8 cellular contexts compared by ENCODE assay signal in genomic region chr16:67936124-67936875, GRCh38. TPM values are rescaled to one million over a fixed set of nuclear protein-coding genes. Genes with fewer than 3 reads are reported as not detected.
A peak's percentile ranks its signal among the peaks of the same experiment; 100 is the strongest.
DNase-seq lines count a peak whose midpoint lies in the region; ATAC-seq, FAIRE-seq and TF ChIP-seq lines count a peak whose summit lies in the region.

Gene PSMB10, minus strand, starts transcription at chr16:67936850. Its CDS starts 101 bp downstream, at chr16:67936749.

- intact Hi-C loops in activated CD8-positive, alpha-beta T cell treated with anti-CD3 and anti-CD28 coated beads for 36 hours (cut with micrococcal nuclease), result loop anchor here (10.0 kb wide), 1 partner anchor 271 kb away; the partner anchor contains the start of genes ACD, C16orf86, ENKD1 and PARD6A

- peaks cover 45% of the 10 kb centered on the region for H3K4me1 Mint-ChIP-seq in activated CD8-positive, alpha-beta T cell treated with anti-CD3 and anti-CD28 coated beads for 36 hours (ENCODE audit: low read depth)

- peak within 1 kb of the TSS; percentile 100 for H3K27ac Mint-ChIP-seq in activated CD8-positive, alpha-beta T cell treated with anti-CD3 and anti-CD28 coated beads for 36 hours

- peak within 1 kb of the TSS; percentile 81 to 90 (median 88) for H3K9ac ChIP-seq in subcutaneous abdominal adipose tissue (ENCODE audit: low read length in 5 of 5)

- H3K4me3 Mint-ChIP-seq in activated CD8-positive, alpha-beta T cell treated with anti-CD3 and anti-CD28 coated beads for 36 hours, result peak within 1 kb of the TSS; percentile 97

- no peak for TF ChIP-seq CTCF in activated CD8-positive, alpha-beta T cell treated with anti-CD3 and anti-CD28 coated beads for 36 hours (IDR thresholded peaks at IDR 0.05)
- no peak for TF ChIP-seq CTCF in epithelial cell of esophagus (IDR thresholded peaks at IDR 0.05; ENCODE audit: insufficient read depth, low read depth, low read length, missing control alignments)

- H3K9me3 Mint-ChIP-seq in activated CD8-positive, alpha-beta T cell treated with anti-CD3 and anti-CD28 coated beads for 36 hours, result no peaks in the 10 kb centered on the region

- peaks cover 58% of the 10 kb centered on the region for H3K36me3 Mint-ChIP-seq in activated CD8-positive, alpha-beta T cell treated with anti-CD3 and anti-CD28 coated beads for 36 hours (ENCODE audit: low read depth)

- FAIRE-seq in GM18507 (lab: Jason Lieb, UNC), result no peak

- peak within 1 kb of the TSS; percentile 89 for H3K27ac ChIP-seq in subcutaneous abdominal adipose tissue (ENCODE audit: low read depth, low read length)

- H3K4me1 ChIP-seq in mononuclear cell (ENCODE audit: insufficient read depth, low read length) (peaks cover 45% of the 10 kb centered on the region), subcutaneous abdominal adipose tissue (ENCODE audit: control insufficient read depth in 5 of 5, insufficient read depth in 5 of 5, low read length in 5 of 5) (peaks cover 5 to 36% (median 27%) of the 10 kb centered on the region in 5 donors)

- CTCF ChIA-PET in activated CD8-positive, alpha-beta T cell treated with anti-CD3 and anti-CD28 coated beads for 36 hours (lab: Charles Lee), result interaction anchor here (0.7 to 5.1 kb wide), 13 partner anchors 10 to 416 kb away, joined by 3 to 24 read pairs (median 4); partner anchors contain the start of genes DDX28, DUS2 and PSKH1

- H3K27me3 Mint-ChIP-seq in activated CD8-positive, alpha-beta T cell treated with anti-CD3 and anti-CD28 coated beads for 36 hours, result no peaks in the 10 kb centered on the region

- no peaks in the 10 kb centered on the region for H3K9me3 ChIP-seq in mononuclear cell (ENCODE audit: low read depth, low read length)
- H3K9me3 ChIP-seq in subcutaneous abdominal adipose tissue (ENCODE audit: control insufficient read depth in 5 of 5, low read length in 5 of 5), result no peaks in the 10 kb centered on the region

- POLR2A ChIA-PET in activated CD8-positive, alpha-beta T cell treated with anti-CD3 and anti-CD28 coated beads for 36 hours (lab: Charles Lee), result interaction anchor here (0.7 to 3.8 kb wide), 37 partner anchors 9 to 374 kb away, joined by 3 to 26 read pairs (median 5); partner anchors contain the start of genes CTCF, DDX28, DPEP2 and DUS2

- peaks cover 0 to 44% (median 24%) of the 10 kb centered on the region in 5 donors for H3K36me3 ChIP-seq in subcutaneous abdominal adipose tissue (ENCODE audit: control insufficient read depth in 5 of 5, insufficient read depth in 5 of 5, low read length in 5 of 5)

- peak; percentile 11 for ATAC-seq in activated CD8-positive, alpha-beta T cell treated with anti-CD3 and anti-CD28 coated beads for 36 hours
- no peak for ATAC-seq in HG03342 (IDR thresholded peaks at IDR 0.05; ENCODE audit: unreplicated experiment)

- H3K4me3 ChIP-seq in epithelial cell of esophagus (ENCODE audit: low read length) (peak within 1 kb of the TSS; percentile 96), mononuclear cell (ENCODE audit: low read length) (peak within 1 kb of the TSS; percentile 98), subcutaneous abdominal adipose tissue (ENCODE audit: low read depth in 1 of 5, low read length in 5 of 5) (peak within 1 kb of the TSS; percentile 80 to 95 (median 91))

- H3K27me3 ChIP-seq in mononuclear cell (ENCODE audit: insufficient read depth, low read length), result no peaks in the 10 kb centered on the region
- H3K27me3 ChIP-seq in subcutaneous abdominal adipose tissue (ENCODE audit: control insufficient read depth in 5 of 5, insufficient read depth in 4 of 5, low read length in 5 of 5), result no peaks in the 10 kb centered on the region

- peak; percentile 70 for DNase-seq in AG20443 (ENCODE audit: low spot score)
- peak; percentile 26 for DNase-seq in GM18507 (ENCODE audit: extremely low spot score, insufficient read length, low read depth)
- DNase-seq in Kasumi-1 (lab: John Stamatoyannopoulos, UW), result peak; percentile 57 to 91
- peak; percentile 78 for DNase-seq in activated CD8-positive, alpha-beta T cell treated with anti-CD3 and anti-CD28 coated beads for 36 hours
- peak; percentile 59 for DNase-seq in epithelial cell of esophagus (ENCODE audit: low read depth)

RNA-seq across cellular contexts. Expression of gene PSMB10, which starts in this region (rescaled TPM):
- 100 to 1,000 TPM; 205 to 206 TPM for total RNA-seq in activated CD8-positive, alpha-beta T cell treated with anti-CD3 and anti-CD28 coated beads for 36 hours
- 69.4 TPM for total RNA-seq in mononuclear cell

Comparison
In these comparisons a context has a peak if more than half of its experiments do, and no peak if none do; other contexts are left out.
1. DNase-seq: peak in every context shown above with its lines; median percentile 78 in activated CD8-positive, alpha-beta T cell treated with anti-CD3 and anti-CD28 coated beads for 36 hours; 74 in Kasumi-1; 70 in AG20443; 59 in epithelial cell of esophagus; 26 in GM18507.